14 cellular contexts compared by ENCODE assay signal in the genomic region with DNA sequence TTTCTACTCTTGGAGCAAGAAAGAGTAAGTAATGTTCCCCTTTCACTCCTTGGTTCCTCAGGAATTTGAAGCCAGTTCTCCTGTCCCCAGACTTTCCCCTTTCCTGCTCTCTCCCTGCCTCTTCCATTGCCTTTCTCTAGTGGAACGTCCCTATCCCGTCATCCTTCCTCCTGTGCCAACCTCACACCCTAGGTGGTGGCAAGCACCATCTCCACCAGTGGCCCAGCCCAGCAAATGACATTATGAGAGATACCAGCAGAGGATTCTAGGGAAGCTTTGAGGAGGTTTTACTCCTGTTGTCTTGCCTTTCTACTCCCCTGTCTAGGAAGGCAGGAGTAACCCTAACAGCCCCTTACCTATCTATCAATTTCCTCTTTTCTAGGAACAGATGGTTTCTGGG. TPM values are rescaled to one million over a fixed set of nuclear protein-coding genes. Genes with fewer than 3 reads are reported as not detected.
DNase-seq lines count a peak whose midpoint lies in the region; ATAC-seq and TF ChIP-seq lines count a peak whose summit lies in the region.
"Had no signal": no experiment of that assay in that cellular context is flagged by ENCODE, and none has a peak within 500 bp of the region (broad histone marks: within the 10 kb centered on the region; RNA-seq: fewer than 3 reads in every experiment).

No MANE protein-coding gene starts in this region.

- DNase-seq in DMS53 (lab: John Stamatoyannopoulos, UW) (peak; percentile 47), DMS53 treated with DMSO at 0.1 percent for 48 hours (lab: John Stamatoyannopoulos, UW; ENCODE audit: unreplicated experiment) (no peak), osteoblast (ENCODE audit: insufficient read length, low spot score, missing footprints) (no peak), NCI-H446 treated with DMSO at 0.1 percent for 48 hours (lab: John Stamatoyannopoulos, UW) (no peak)
- DNase-seq: activated CD4-positive, alpha-beta T cell treated with anti-CD3 and anti-CD28 coated beads, Interleukin-2, amount 50 U/mL, for 4 hours; CD8-positive, alpha-beta T cell; RPMI8226; stimulated activated CD4-positive, alpha-beta T cell treated with anti-CD3 and anti-CD28 coated beads, Interleukin-12 subunit alpha, Interleukin-12 subunit beta, amount 100 ng/mL, for 4 hours had no signal

- ATAC-seq in HG03135 (IDR thresholded peaks at IDR 0.05; ENCODE audit: unreplicated experiment) (no peak), GM21825 (IDR thresholded peaks at IDR 0.05; ENCODE audit: unreplicated experiment) (no peak), GM18520 (IDR thresholded peaks at IDR 0.05; ENCODE audit: unreplicated experiment) (no peak)
- ATAC-seq: CD8-positive, alpha-beta T cell had no signal

- H3K9me3 ChIP-seq in esophagus (ENCODE audit: control insufficient read depth in 2 of 2, insufficient read depth in 1 of 2, low read depth in 1 of 2, low read length in 1 of 2) = no peaks in the 10 kb centered on the region
- H3K9me3 ChIP-seq in osteoblast (ENCODE audit: low read depth, low read length) = no peaks in the 10 kb centered on the region

- H3K27me3 ChIP-seq in esophagus (ENCODE audit: control insufficient read depth in 1 of 2, insufficient read depth in 2 of 2, low read length in 2 of 2) = no peaks in the 10 kb centered on the region
- no peaks in the 10 kb centered on the region for H3K27me3 ChIP-seq in osteoblast (ENCODE audit: insufficient read depth, low read length)
- H3K27me3 ChIP-seq: dorsolateral prefrontal cortex had no signal

- peak overlapping the region; percentile 62 for H3K4me2 ChIP-seq in osteoblast (ENCODE audit: insufficient read depth, low read length)

- peaks cover 2 to 11% of the 10 kb centered on the region in 2 donors for H3K4me1 ChIP-seq in esophagus (ENCODE audit: control insufficient read depth in 2 of 2, insufficient read depth in 2 of 2, low read length in 1 of 2)
- H3K4me1 ChIP-seq in osteoblast (ENCODE audit: insufficient read depth, low read length) = peaks cover 40% of the 10 kb centered on the region

- no peak overlapping the region for H2AFZ ChIP-seq in osteoblast (ENCODE audit: low read length)

- H3K36me3 ChIP-seq in esophagus (ENCODE audit: control insufficient read depth in 2 of 2, insufficient read depth in 2 of 2, low read length in 1 of 2) = no peaks in the 10 kb centered on the region
- H3K36me3 ChIP-seq in osteoblast (ENCODE audit: insufficient read depth, low read length) = no peaks in the 10 kb centered on the region

- H3K4me3 ChIP-seq in esophagus (ENCODE audit: low read depth in 1 of 2, low read length in 2 of 2) (no peak overlapping the region), osteoblast (ENCODE audit: insufficient read depth, low read length) (no peak overlapping the region)
- H3K4me3 ChIP-seq: dorsolateral prefrontal cortex had no signal

- no peaks in the 10 kb centered on the region for H4K20me1 ChIP-seq in osteoblast (ENCODE audit: insufficient read depth, low read length)

- TF ChIP-seq CTCF in osteoblast (IDR thresholded peaks at IDR 0.05; ENCODE audit: extremely low read depth, low read depth, low read length) = no peak

- H3K79me2 ChIP-seq in osteoblast (ENCODE audit: insufficient read depth, low read length) = no peaks in the 10 kb centered on the region

- WGBS in esophagus, 2 donors = 25 to 42% methylated on average over 2 of the region's 2 CpGs

- H3K27ac ChIP-seq in esophagus (ENCODE audit: low read depth in 2 of 2, low read length in 1 of 2) = peak overlapping the region; percentile 90 to 96
- H3K27ac ChIP-seq in osteoblast (ENCODE audit: low read depth, low read length) = peak overlapping the region; percentile 87
- H3K27ac ChIP-seq: 22Rv1, dorsolateral prefrontal cortex had no signal

RNA-seq across cellular contexts. Expression of gene TACSTD2, which starts 8.1 kb away (rescaled TPM):
- 1,000 to 10,000 TPM in 1 of 2 donors, 100 to 1,000 TPM in 1; 946 to 1,164 TPM for polyA plus RNA-seq in esophagus
- total RNA-seq in osteoblast = under 0.01 and 0.29 TPM in 2 replicates
- total RNA-seq: CD8-positive, alpha-beta T cell had no signal

RNA-seq across cellular contexts. Expression of gene OMA1, which starts 38.6 kb away (rescaled TPM):
- polyA plus RNA-seq in esophagus = 10 to 100 TPM; 10.6 to 19.5 TPM
- 12.1 and 22.8 TPM in 2 replicates for total RNA-seq in osteoblast
